ENCODE assay signal across 17 cellular contexts in the genomic region with DNA sequence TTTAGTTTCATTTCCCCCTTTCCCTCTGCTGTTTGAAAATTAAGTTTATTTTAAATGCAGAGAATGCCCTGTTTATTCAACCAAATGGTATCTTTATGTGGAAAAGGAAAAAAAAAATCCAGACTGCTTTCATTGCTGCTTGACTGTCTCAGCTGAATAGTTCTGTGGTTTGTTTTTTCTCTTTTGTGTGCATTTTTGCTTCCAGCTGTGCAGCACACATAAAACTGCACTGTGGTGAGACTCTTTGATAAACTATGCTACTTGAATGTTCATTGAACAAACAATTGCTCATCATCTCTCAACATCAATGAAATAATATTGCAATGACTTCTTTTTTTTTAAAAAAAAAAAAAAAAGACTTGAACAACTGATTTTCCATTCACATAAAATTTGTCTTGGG.
A peak's percentile ranks its signal among the peaks of the same experiment; 100 is the strongest.
DNase-seq lines count a peak whose midpoint lies in the region; ATAC-seq, FAIRE-seq and TF ChIP-seq lines count a peak whose summit lies in the region.
"Had no signal": no experiment of that assay in that cellular context is flagged by ENCODE, and none has a peak within 500 bp of the region (broad histone marks: within the 10 kb centered on the region; RNA-seq: fewer than 3 reads in every experiment).

No MANE protein-coding gene starts in this region.

- H3K27me3 ChIP-seq in KMS-11 (ENCODE audit: insufficient read depth, low read depth) = no peaks in the 10 kb centered on the region
- H3K27me3 ChIP-seq in BE2C = no peaks in the 10 kb centered on the region
- no peaks in the 10 kb centered on the region for H3K27me3 ChIP-seq in aorta (ENCODE audit: control insufficient read depth in 1 of 2, insufficient read depth in 2 of 2, low read length in 1 of 2)
- H3K27me3 ChIP-seq in pancreas = peaks cover 0 to 6% (median 0%) of the 10 kb centered on the region in 4 donors
- H3K27me3 ChIP-seq: adrenal gland, neutrophil had no signal

- H3K27ac ChIP-seq in KMS-11 (no peak overlapping the region), aorta (ENCODE audit: low read depth in 1 of 2, low read length in 2 of 2) (no peak overlapping the region), pancreas (no peak overlapping the region)
- H3K27ac ChIP-seq: adrenal gland, neutrophil had no signal

- H3K4me1 ChIP-seq in KMS-11 (ENCODE audit: low read depth, poor library complexity, severe bottlenecking) (peaks cover 21% of the 10 kb centered on the region), BE2C (no peaks in the 10 kb centered on the region), aorta (ENCODE audit: control insufficient read depth in 1 of 2, insufficient read depth in 2 of 2, low read length in 2 of 2) (no peaks in the 10 kb centered on the region), pancreas (no peaks in the 10 kb centered on the region)
- H3K4me1 ChIP-seq: adrenal gland had no signal

- no peak for TF ChIP-seq CTCF in AG09309 (IDR thresholded peaks at IDR 0.05; ENCODE audit: control insufficient read depth, insufficient read depth, low read depth, low read length, missing control alignments)
- no peak for TF ChIP-seq CTCF in KMS-11 (conservative IDR thresholded peaks at IDR 0.05; ENCODE audit: low read depth, low read length)
- no peak for TF ChIP-seq CTCF in BE2C (IDR thresholded peaks at IDR 0.05; ENCODE audit: low read depth, low read length)
- no peak for TF ChIP-seq CTCF in pancreas (IDR thresholded peaks at IDR 0.05)

- peak overlapping the region; percentile 4; the same call in 1 of the 2 replicates for H2AFZ ChIP-seq in KMS-11 (ENCODE audit: low read depth)

- peak overlapping the region; percentile 12; the same call in 1 of the 2 replicates for H3K4me2 ChIP-seq in KMS-11

- H3K4me3 ChIP-seq in AG09309 (ENCODE audit: control insufficient read depth, low read depth, low read length) (no peak overlapping the region), KMS-11 (IDR thresholded peaks at IDR 0.05; ENCODE audit: insufficient read depth, low read depth, low read length) (no peak overlapping the region), BE2C (ENCODE audit: low read depth, low read length) (no peak overlapping the region), aorta (ENCODE audit: low read length in 2 of 2) (no peak overlapping the region), pancreas (no peak overlapping the region)
- H3K4me3 ChIP-seq: adrenal gland had no signal

- H3K9ac ChIP-seq in KMS-11 = no peak overlapping the region

- intact Hi-C loops in aorta (cut with DNase I) = no loop called here
- intact Hi-C loops in pancreas (cut with DNase I) = no loop called here

- no peak for FAIRE-seq in pancreas (lab: Jason Lieb, UNC)
- FAIRE-seq: GM18507 had no signal

- peak; percentile 59 for DNase-seq in AG09309 (ENCODE audit: low read depth)
- peak; percentile 42 for DNase-seq in brain pericyte (ENCODE audit: low read depth, low spot score)
- peak; percentile 10 for DNase-seq in kidney tubule cell (ENCODE audit: low spot score)
- DNase-seq in BE2C = no peak
- DNase-seq in aorta = no peak
- DNase-seq in pancreas = no peak
- DNase-seq: adrenal gland; DND-41; effector CD4-positive, alpha-beta T cell; NCI-H187 treated with DMSO at 0.1 percent for 48 hours; stimulated activated CD4-positive, alpha-beta T cell treated with anti-CD3 and anti-CD28 coated beads, Interleukin-12 subunit alpha, Interleukin-12 subunit beta, amount 100 ng/mL, for 4 hours had no signal

- H3K9me3 ChIP-seq in BE2C (no peaks in the 10 kb centered on the region), aorta (ENCODE audit: control insufficient read depth, low read length) (peaks cover 2% of the 10 kb centered on the region), pancreas (no peaks in the 10 kb centered on the region)
- H3K9me3 ChIP-seq: adrenal gland, neutrophil had no signal

- no peak for ATAC-seq in HG02970 (IDR thresholded peaks at IDR 0.05; ENCODE audit: low FRiP score, unreplicated experiment)
- ATAC-seq in aorta (ENCODE audit: low FRiP score) = no peak
- ATAC-seq in pancreas = no peak
- ATAC-seq: HCT116, WTC11 had no signal

- H3K36me3 ChIP-seq in KMS-11 (ENCODE audit: insufficient read depth) (no peaks in the 10 kb centered on the region), BE2C (no peaks in the 10 kb centered on the region), aorta (ENCODE audit: control insufficient read depth in 1 of 2, insufficient read depth in 2 of 2, low read length in 1 of 2) (no peaks in the 10 kb centered on the region), pancreas (no peaks in the 10 kb centered on the region)
- H3K36me3 ChIP-seq: adrenal gland, neutrophil had no signal

- no peaks in the 10 kb centered on the region for H4K20me1 ChIP-seq in KMS-11 (ENCODE audit: insufficient read depth)

- no peaks in the 10 kb centered on the region for H3K79me2 ChIP-seq in KMS-11 (ENCODE audit: insufficient read depth, low read depth)

Comparison
In these comparisons a context has a peak if more than half of its experiments do, and no peak if none do; other contexts are left out.
1. DNase-seq: peak in AG09309 (single experiment), brain pericyte (single experiment) and kidney tubule cell (single experiment); none in BE2C (single experiment), aorta (0 of 2) and pancreas (0 of 6).